In genomic region chr22:41516462-41516861, GRCh38 we compare ENCODE assay signal across 21 cellular contexts. TPM values are rescaled to one million over a fixed set of nuclear protein-coding genes. Genes with fewer than 3 reads are reported as not detected.
DNase-seq lines count a peak whose midpoint lies in the region; ATAC-seq, FAIRE-seq and TF ChIP-seq lines count a peak whose summit lies in the region.
"Had no signal": no experiment of that assay in that cellular context is flagged by ENCODE, and none has a peak within 500 bp of the region (broad histone marks: within the 10 kb centered on the region; RNA-seq: fewer than 3 reads in every experiment).

No MANE protein-coding gene starts in this region.

- peak; percentile 44 for ATAC-seq in HepG2
- ATAC-seq in right lobe of liver, result no peak
- ATAC-seq in central memory CD8-positive, alpha-beta T cell (replicated peaks; ENCODE audit: extremely low read depth, poor library complexity, severe bottlenecking), result no peak
- ATAC-seq in gastrocnemius medialis, result no peak

- TF ChIP-seq POLR2A in HepG2 (IDR thresholded peaks at IDR 0.05; ENCODE audit: insufficient read depth in 1 of 2, low read depth in 2 of 2, low read length in 2 of 2) (no peak), right lobe of liver (IDR thresholded peaks at IDR 0.05) (no peak), gastrocnemius medialis (IDR thresholded peaks at IDR 0.05) (no peak)

- H4K20me1 ChIP-seq in HepG2 (ENCODE audit: insufficient read depth, low read length), result no peaks in the 10 kb centered on the region

- CTCF ChIA-PET in HepG2 (lab: Yijun Ruan, JAX; ENCODE audit: low intra/inter-chr PET ratio, low total read pairs), result interaction anchor here (3.5 kb wide), 1 partner anchor 113 kb away, joined by 37 read pairs; no protein-coding TSS in a partner anchor
- CTCF ChIA-PET in Calu3 (lab: Charles Lee), result interaction anchor here (1.2 to 2.0 kb wide), 3 partner anchors 71 to 594 kb away, joined by 3 to 34 read pairs (median 5); no protein-coding TSS in a partner anchor

- H3K4me3 ChIP-seq in HepG2 (replicated peaks in 1 of 3; ENCODE audit: insufficient read depth in 1 of 3, low read depth in 2 of 3, low read length in 3 of 3) (no peak overlapping the region), right lobe of liver (no peak overlapping the region), gastrocnemius medialis (no peak overlapping the region)
- H3K4me3 ChIP-seq: Peyer's patch, SK-N-MC had no signal

- H3K36me3 Mint-ChIP-seq in central memory CD8-positive, alpha-beta T cell (ENCODE audit: insufficient read depth), result peaks cover 20% of the 10 kb centered on the region
- H3K36me3 Mint-ChIP-seq in Calu3 (ENCODE audit: insufficient read depth, unreplicated experiment), result peaks cover 57% of the 10 kb centered on the region

- H2AFZ ChIP-seq in HepG2 (ENCODE audit: low read length), result no peak overlapping the region

- H3K36me3 ChIP-seq in HepG2 (replicated peaks in 1 of 2; ENCODE audit: control insufficient read depth in 1 of 2, insufficient read depth in 2 of 2, low read length in 2 of 2) (peaks cover 10 to 61% of the 10 kb centered on the region in 2 experiments; a peak in 3 of 5 replicates), right lobe of liver (peaks cover 0 to 36% (median 15%) of the 10 kb centered on the region in 4 donors), gastrocnemius medialis (peaks cover 0 to 66% of the 10 kb centered on the region in 2 donors)

- H3K27ac Mint-ChIP-seq in central memory CD8-positive, alpha-beta T cell (ENCODE audit: low read depth), result peak overlapping the region; percentile 67
- H3K27ac Mint-ChIP-seq in Calu3 (ENCODE audit: unreplicated experiment), result no peak overlapping the region

- H3K4me2 ChIP-seq in HepG2 (ENCODE audit: low read depth, low read length), result no peak overlapping the region

- POLR2A ChIA-PET in HepG2 (lab: Yijun Ruan, JAX), result interaction anchor here (0.6 kb wide), 1 partner anchor 40 kb away, joined by 3 read pairs; no protein-coding TSS in a partner anchor

- H3K27me3 ChIP-seq in HepG2 (ENCODE audit: control insufficient read depth in 1 of 2, insufficient read depth in 2 of 2, low read length in 2 of 2), result no peaks in the 10 kb centered on the region
- H3K27me3 ChIP-seq in right lobe of liver, result no peaks in the 10 kb centered on the region
- H3K27me3 ChIP-seq in gastrocnemius medialis, result no peaks in the 10 kb centered on the region
- H3K27me3 ChIP-seq: Peyer's patch had no signal

- TF ChIP-seq CTCF in HepG2 (CRISPR knock-in tag; IDR thresholded peaks at IDR 0.05) (no peak), right lobe of liver (IDR thresholded peaks at IDR 0.05) (no peak), gastrocnemius medialis (IDR thresholded peaks at IDR 0.05 in 4 of 5, conservative IDR thresholded peaks at IDR 0.05 in 1 of 5) (peak in 4 of 5 experiments; percentile 8 to 14 (median 12)), Calu3 (IDR thresholded peaks at IDR 0.05; ENCODE audit: unreplicated experiment) (no peak)

- BruUV-seq in HepG2 (replicated peaks; lab: Mats Ljungman, UMichigan), result no TSS peak
- BruUV-seq in Calu3 (replicated peaks; lab: Mats Ljungman, UMichigan), result no TSS peak

- H3K27ac ChIP-seq in HepG2 (ENCODE audit: extremely low read length, insufficient read depth, low read length) (no peak overlapping the region), right lobe of liver (no peak overlapping the region), gastrocnemius medialis (peak overlapping the region; percentile 96 to 98 (median 96))
- H3K27ac ChIP-seq: Peyer's patch, SK-N-MC had no signal

- WGBS in HepG2 (ENCODE audit: low lambda C conversion rate), result 97% methylated on average over 6 of the region's 8 CpGs
- WGBS in right lobe of liver (ENCODE audit: insufficient coverage, low coverage, low lambda C conversion rate, missing lambda C conversion rate), result 92% methylated on average over 4 of the region's 8 CpGs

- no peaks in the 10 kb centered on the region for H3K9me3 Mint-ChIP-seq in central memory CD8-positive, alpha-beta T cell
- no peaks in the 10 kb centered on the region for H3K9me3 Mint-ChIP-seq in Calu3 (ENCODE audit: low read depth, unreplicated experiment)
- H3K9me3 Mint-ChIP-seq: CD14-positive monocyte, H9 had no signal

- TF ChIP-seq EP300 in HepG2 (IDR thresholded peaks at IDR 0.05; ENCODE audit: low read depth in 2 of 2, low read length in 2 of 2) (no peak), HepG2 (CRISPR knock-in tag; IDR thresholded peaks at IDR 0.05; ENCODE audit: borderline replicate concordance) (no peak)

- H3K4me1 Mint-ChIP-seq in central memory CD8-positive, alpha-beta T cell, result no peaks in the 10 kb centered on the region
- peaks cover 24% of the 10 kb centered on the region for H3K4me1 Mint-ChIP-seq in Calu3 (ENCODE audit: low read depth, unreplicated experiment)
- H3K4me1 Mint-ChIP-seq: CD14-positive monocyte had no signal

- H3K9me3 ChIP-seq in HepG2 (ENCODE audit: low read length), result no peaks in the 10 kb centered on the region
- no peaks in the 10 kb centered on the region for H3K9me3 ChIP-seq in right lobe of liver
- no peaks in the 10 kb centered on the region for H3K9me3 ChIP-seq in gastrocnemius medialis
- H3K9me3 ChIP-seq: Peyer's patch had no signal

- TF ChIP-seq RAD21 in HepG2 (CRISPR knock-in tag; IDR thresholded peaks at IDR 0.05), result no peak

- in situ Hi-C loops in HepG2 (cut with HindIII; ENCODE audit: extremely low pct_ligation_motif_present, low pct_unique_long_range_greater_than_20kb), result loop anchor here (5.0 kb wide), 1 partner anchor 114 kb away; no protein-coding TSS in a partner anchor
- in situ Hi-C loops in gastrocnemius medialis (cut with MboI; ENCODE audit: low sequenced_read_pairs in 4 of 4), result loop anchor here in 3 of 4 donors (5.0 kb wide), 1 partner anchor 114 kb away; no protein-coding TSS in a partner anchor

- intact Hi-C loops in HepG2 (cut with micrococcal nuclease; ENCODE audit: unreplicated experiment), result loop anchor here (2.0 kb wide), 1 partner anchor 114 kb away; no protein-coding TSS in a partner anchor
- intact Hi-C loops in right lobe of liver (cut with DNase I), result loop anchor here (5.0 to 10.0 kb wide), 3 partner anchors 52 to 109 kb away; partner anchors contain the start of genes ACO2 (in 1 of the 2) and PHF5A (in 1 of the 2)
- intact Hi-C loops in gastrocnemius medialis (cut with DNase I; ENCODE audit: low total_unique reads), result loop anchor here (2.0 kb wide), 1 partner anchor 72 kb away; no protein-coding TSS in a partner anchor
- intact Hi-C loops in Calu3 (cut with micrococcal nuclease; ENCODE audit: unreplicated experiment), result no loop called here

- no peak overlapping the region for H3K4me3 Mint-ChIP-seq in central memory CD8-positive, alpha-beta T cell
- H3K4me3 Mint-ChIP-seq in Calu3 (ENCODE audit: low read depth, unreplicated experiment), result no peak overlapping the region
- H3K4me3 Mint-ChIP-seq: CD14-positive monocyte, H9 had no signal

- H3K4me1 ChIP-seq in HepG2 (ENCODE audit: insufficient read depth, low read length), result peaks cover 10% of the 10 kb centered on the region
- peaks cover 0 to 20% (median 7%) of the 10 kb centered on the region in 4 donors for H3K4me1 ChIP-seq in right lobe of liver
- H3K4me1 ChIP-seq in gastrocnemius medialis, result peaks cover 51 to 58% of the 10 kb centered on the region in 2 donors

- DNase-seq in HepG2 (ENCODE audit: low spot score), result no peak
- no peak for DNase-seq in right lobe of liver
- no peak for DNase-seq in central memory CD8-positive, alpha-beta T cell (ENCODE audit: low spot score in 2 of 2)
- no peak for DNase-seq in gastrocnemius medialis
- DNase-seq in cerebellar nuclear complex (lab: John Stamatoyannopoulos, UW), result no peak
- DNase-seq in NCI-H69 (lab: John Stamatoyannopoulos, UW), result no peak
- DNase-seq in Calu3, result no peak
- no peak for DNase-seq in activated CD8-positive, alpha-beta memory T cell treated with anti-CD3 and anti-CD28 coated beads for 24 hours
- DNase-seq: ACHN, AML-193, H9, KG1, NCI-H1048, NCI-H146, NCI-H2081, NCI-H510A treated with DMSO at 0.1 percent for 48 hours, Peyer's patch, Right ventricle myocardium superior had no signal

- no peak for FAIRE-seq in HepG2 (lab: Jason Lieb, UNC)
- FAIRE-seq: GM19239 had no signal

- H3K9ac ChIP-seq in HepG2 (ENCODE audit: insufficient read depth, low read depth, low read length), result no peak overlapping the region

- H3K79me2 ChIP-seq in HepG2 (ENCODE audit: insufficient read depth, low read length), result no peaks in the 10 kb centered on the region

- H3K27me3 Mint-ChIP-seq in central memory CD8-positive, alpha-beta T cell, result no peaks in the 10 kb centered on the region
- H3K27me3 Mint-ChIP-seq in Calu3 (ENCODE audit: unreplicated experiment), result no peaks in the 10 kb centered on the region

RNA-seq across cellular contexts. Expression of gene POLR3H, which starts 27.8 kb away (rescaled TPM):
- 28.6 and 30.3 TPM in 2 replicates for total RNA-seq in HepG2 (2016; rRNA removed; fragmentation: Illumina TruSeq; extraction: Trizol)
- total RNA-seq in HepG2 (2016; cell fraction: cytosol; rRNA removed; fragmentation: Illumina TruSeq; extraction: Trizol; ENCODE audit: low read depth), result 13.1 and 13.9 TPM in 2 replicates
- 27.8 and 29.2 TPM in 2 replicates for total RNA-seq in HepG2 (2016; cell fraction: insoluble cytoplasmic fraction; rRNA removed; fragmentation: Illumina TruSeq; extraction: Trizol)
- 33.4 and 34.4 TPM in 2 replicates for total RNA-seq in HepG2 (2016; cell fraction: membrane; rRNA removed; fragmentation: Illumina TruSeq; extraction: Trizol)
- total RNA-seq in HepG2 (2016; cell fraction: nucleus; rRNA removed; fragmentation: Illumina TruSeq; extraction: Trizol), result 20.8 and 24.8 TPM in 2 replicates
- polyA plus RNA-seq in HepG2 (2011; rRNA removed), result 10.3 and 11.2 TPM in 2 replicates
- 8.4 and 9.9 TPM in 2 replicates for polyA plus RNA-seq in HepG2 (2011; cell fraction: cytosol; rRNA removed)
- polyA plus RNA-seq in HepG2 (2011; cell fraction: nucleus; rRNA removed), result 10.0 and 10.5 TPM in 2 replicates
- 8.6 and 11.1 TPM in 2 replicates for polyA plus RNA-seq in HepG2 (2012)
- 40.9 and 52.2 TPM in 2 replicates for polyA plus RNA-seq in HepG2 (2016; cell fraction: cytosol; fragmentation: Illumina TruSeq; extraction: Trizol; ENCODE audit: low read depth)
- 37.9 and 45.4 TPM in 2 replicates for polyA plus RNA-seq in HepG2 (2016; cell fraction: insoluble cytoplasmic fraction; fragmentation: Illumina TruSeq; extraction: Trizol; ENCODE audit: low read depth)
- polyA plus RNA-seq in HepG2 (2016; cell fraction: membrane; fragmentation: Illumina TruSeq; extraction: Trizol; ENCODE audit: low read depth), result 50.3 and 61.8 TPM in 2 replicates
- polyA plus RNA-seq in HepG2 (2016; cell fraction: nucleus; fragmentation: Illumina TruSeq; extraction: Trizol; ENCODE audit: insufficient read depth, low read depth), result 38.0 and 40.7 TPM in 2 replicates
- 18.2 and 44.3 TPM in 2 replicates for polyA minus RNA-seq in HepG2 (2011; rRNA and poly(A)+ RNA removed; ENCODE audit: low replicate concordance)
- 3.3 and 3.9 TPM in 2 replicates for polyA minus RNA-seq in HepG2 (2011; cell fraction: cytosol; rRNA and poly(A)+ RNA removed)
- 16.3 and 17.3 TPM in 2 replicates for polyA minus RNA-seq in HepG2 (2011; cell fraction: nucleus; rRNA and poly(A)+ RNA removed)
- 10 to 100 TPM in 5 of 6 experiments, 1 to 10 TPM in 1; 9.5 to 23.0 (median 18.0) TPM for total RNA-seq in right lobe of liver
- total RNA-seq in gastrocnemius medialis, result 10 to 100 TPM in 1 of 4 donors, 1 to 10 TPM in 3; 5.7 to 11.0 (median 6.9) TPM
- total RNA-seq in Calu3 (2022), result 49.7 and 53.8 TPM in 2 replicates

RNA-seq across cellular contexts. Expression of gene CSDC2, which starts 44.3 kb away (rescaled TPM):
- total RNA-seq in HepG2 (2016; rRNA removed; fragmentation: Illumina TruSeq; extraction: Trizol), result 0.11 and 0.17 TPM in 2 replicates
- total RNA-seq in HepG2 (2016; cell fraction: cytosol; rRNA removed; fragmentation: Illumina TruSeq; extraction: Trizol; ENCODE audit: low read depth), result 0.18 TPM in 1 of 2 replicates, not detected in the other
- total RNA-seq in HepG2 (2016; cell fraction: insoluble cytoplasmic fraction; rRNA removed; fragmentation: Illumina TruSeq; extraction: Trizol), result 0.12 and 0.28 TPM in 2 replicates
- 0.07 and 0.09 TPM in 2 replicates for total RNA-seq in HepG2 (2016; cell fraction: membrane; rRNA removed; fragmentation: Illumina TruSeq; extraction: Trizol)
- not detected in 2 replicates for total RNA-seq in HepG2 (2016; cell fraction: nucleus; rRNA removed; fragmentation: Illumina TruSeq; extraction: Trizol)
- polyA plus RNA-seq in HepG2 (2011; rRNA removed), result 0.26 and 0.47 TPM in 2 replicates
- 0.24 and 0.38 TPM in 2 replicates for polyA plus RNA-seq in HepG2 (2011; cell fraction: cytosol; rRNA removed)
- 0.96 and 1.1 TPM in 2 replicates for polyA plus RNA-seq in HepG2 (2011; cell fraction: nucleus; rRNA removed)
- polyA plus RNA-seq in HepG2 (2012), result 0.16 and 0.33 TPM in 2 replicates
- 0.03 and 0.05 TPM in 2 replicates for polyA plus RNA-seq in HepG2 (2016; cell fraction: cytosol; fragmentation: Illumina TruSeq; extraction: Trizol; ENCODE audit: low read depth)
- 0.41 TPM in 1 of 2 replicates, not detected in the other for polyA plus RNA-seq in HepG2 (2016; cell fraction: insoluble cytoplasmic fraction; fragmentation: Illumina TruSeq; extraction: Trizol; ENCODE audit: low read depth)
- polyA plus RNA-seq in HepG2 (2016; cell fraction: membrane; fragmentation: Illumina TruSeq; extraction: Trizol; ENCODE audit: low read depth), result 0.08 and 0.15 TPM in 2 replicates
- 0.22 and 0.27 TPM in 2 replicates for polyA plus RNA-seq in HepG2 (2016; cell fraction: nucleus; fragmentation: Illumina TruSeq; extraction: Trizol; ENCODE audit: insufficient read depth, low read depth)
- polyA minus RNA-seq in HepG2 (2011; rRNA and poly(A)+ RNA removed; ENCODE audit: low replicate concordance), result 0.40 and 0.82 TPM in 2 replicates
- polyA minus RNA-seq in HepG2 (2011; cell fraction: cytosol; rRNA and poly(A)+ RNA removed), result 0.26 and 0.40 TPM in 2 replicates
- polyA minus RNA-seq in HepG2 (2011; cell fraction: nucleus; rRNA and poly(A)+ RNA removed), result 0.12 and 0.13 TPM in 2 replicates
- total RNA-seq in right lobe of liver, result 1 to 10 TPM in 1 of 6 experiments, under 1 TPM in 4, not detected in 1; 0.31 to 3.8 (median 0.37) TPM
- total RNA-seq in gastrocnemius medialis, result 1 to 10 TPM in 1 of 4 donors, under 1 TPM in 3; 0.41 to 3.9 (median 0.89) TPM
- not detected in 2 replicates for total RNA-seq in Calu3 (2022)
- polyA plus RNA-seq: CD14-positive monocyte had no signal

RNA-seq across cellular contexts. Expression of gene ACO2, which starts 47.5 kb away (rescaled TPM):
- total RNA-seq in HepG2 (2016; rRNA removed; fragmentation: Illumina TruSeq; extraction: Trizol) (39.3 and 45.6 TPM in 2 replicates), right lobe of liver (100 to 1,000 TPM in 2 of 6 experiments, 10 to 100 TPM in 4; 62.6 to 135 (median 66.8) TPM), gastrocnemius medialis (100 to 1,000 TPM; 361 to 763 (median 473) TPM), Calu3 (2022) (94.0 and 94.5 TPM in 2 replicates)
- total RNA-seq in HepG2 (2016; cell fraction: cytosol; rRNA removed; fragmentation: Illumina TruSeq; extraction: Trizol; ENCODE audit: low read depth), result 34.7 and 46.3 TPM in 2 replicates
- total RNA-seq in HepG2 (2016; cell fraction: insoluble cytoplasmic fraction; rRNA removed; fragmentation: Illumina TruSeq; extraction: Trizol), result 35.3 and 49.1 TPM in 2 replicates
- 68.4 and 83.2 TPM in 2 replicates for total RNA-seq in HepG2 (2016; cell fraction: membrane; rRNA removed; fragmentation: Illumina TruSeq; extraction: Trizol)
- 37.1 and 37.3 TPM in 2 replicates for total RNA-seq in HepG2 (2016; cell fraction: nucleus; rRNA removed; fragmentation: Illumina TruSeq; extraction: Trizol)
- polyA plus RNA-seq in HepG2 (2011; rRNA removed), result 19.2 and 19.4 TPM in 2 replicates
- polyA plus RNA-seq in HepG2 (2011; cell fraction: cytosol; rRNA removed), result 34.8 and 36.5 TPM in 2 replicates
- polyA plus RNA-seq in HepG2 (2011; cell fraction: nucleus; rRNA removed), result 61.6 and 75.9 TPM in 2 replicates
- 57.9 and 62.9 TPM in 2 replicates for polyA plus RNA-seq in HepG2 (2012)
- polyA plus RNA-seq in HepG2 (2016; cell fraction: cytosol; fragmentation: Illumina TruSeq; extraction: Trizol; ENCODE audit: low read depth), result 61.5 and 78.5 TPM in 2 replicates
- polyA plus RNA-seq in HepG2 (2016; cell fraction: insoluble cytoplasmic fraction; fragmentation: Illumina TruSeq; extraction: Trizol; ENCODE audit: low read depth), result 39.9 and 50.2 TPM in 2 replicates
- polyA plus RNA-seq in HepG2 (2016; cell fraction: membrane; fragmentation: Illumina TruSeq; extraction: Trizol; ENCODE audit: low read depth), result 77.9 and 110 TPM in 2 replicates
- polyA plus RNA-seq in HepG2 (2016; cell fraction: nucleus; fragmentation: Illumina TruSeq; extraction: Trizol; ENCODE audit: insufficient read depth, low read depth), result 51.9 and 54.4 TPM in 2 replicates
- polyA minus RNA-seq in HepG2 (2011; rRNA and poly(A)+ RNA removed; ENCODE audit: low replicate concordance), result 18.9 and 35.9 TPM in 2 replicates
- polyA minus RNA-seq in HepG2 (2011; cell fraction: cytosol; rRNA and poly(A)+ RNA removed), result 31.6 and 35.4 TPM in 2 replicates
- polyA minus RNA-seq in HepG2 (2011; cell fraction: nucleus; rRNA and poly(A)+ RNA removed), result 29.2 and 32.8 TPM in 2 replicates

RNA-seq across cellular contexts. Expression of gene PHF5A, which starts 48.0 kb away (rescaled TPM):
- 105 and 154 TPM in 2 replicates for total RNA-seq in HepG2 (2016; rRNA removed; fragmentation: Illumina TruSeq; extraction: Trizol)
- 34.8 TPM in 2 replicates for total RNA-seq in HepG2 (2016; cell fraction: cytosol; rRNA removed; fragmentation: Illumina TruSeq; extraction: Trizol; ENCODE audit: low read depth)
- total RNA-seq in HepG2 (2016; cell fraction: insoluble cytoplasmic fraction; rRNA removed; fragmentation: Illumina TruSeq; extraction: Trizol), result 107 and 165 TPM in 2 replicates
- total RNA-seq in HepG2 (2016; cell fraction: membrane; rRNA removed; fragmentation: Illumina TruSeq; extraction: Trizol), result 55.9 and 58.9 TPM in 2 replicates
- 38.4 and 43.4 TPM in 2 replicates for total RNA-seq in HepG2 (2016; cell fraction: nucleus; rRNA removed; fragmentation: Illumina TruSeq; extraction: Trizol)
- 50.7 and 56.6 TPM in 2 replicates for polyA plus RNA-seq in HepG2 (2011; rRNA removed)
- polyA plus RNA-seq in HepG2 (2011; cell fraction: cytosol; rRNA removed), result 43.0 and 50.6 TPM in 2 replicates
- polyA plus RNA-seq in HepG2 (2011; cell fraction: nucleus; rRNA removed), result 14.8 and 17.9 TPM in 2 replicates
- 42.0 and 46.3 TPM in 2 replicates for polyA plus RNA-seq in HepG2 (2012)
- polyA plus RNA-seq in HepG2 (2016; cell fraction: cytosol; fragmentation: Illumina TruSeq; extraction: Trizol; ENCODE audit: low read depth), result 22.7 and 24.1 TPM in 2 replicates
- 141 and 153 TPM in 2 replicates for polyA plus RNA-seq in HepG2 (2016; cell fraction: insoluble cytoplasmic fraction; fragmentation: Illumina TruSeq; extraction: Trizol; ENCODE audit: low read depth)
- 38.6 and 42.2 TPM in 2 replicates for polyA plus RNA-seq in HepG2 (2016; cell fraction: membrane; fragmentation: Illumina TruSeq; extraction: Trizol; ENCODE audit: low read depth)
- 44.4 and 50.2 TPM in 2 replicates for polyA plus RNA-seq in HepG2 (2016; cell fraction: nucleus; fragmentation: Illumina TruSeq; extraction: Trizol; ENCODE audit: insufficient read depth, low read depth)
- 22.2 and 41.1 TPM in 2 replicates for polyA minus RNA-seq in HepG2 (2011; rRNA and poly(A)+ RNA removed; ENCODE audit: low replicate concordance)
- polyA minus RNA-seq in HepG2 (2011; cell fraction: cytosol; rRNA and poly(A)+ RNA removed), result 11.8 and 12.4 TPM in 2 replicates
- 14.3 and 15.1 TPM in 2 replicates for polyA minus RNA-seq in HepG2 (2011; cell fraction: nucleus; rRNA and poly(A)+ RNA removed)
- total RNA-seq in right lobe of liver, result 10 to 100 TPM; 12.1 to 20.7 (median 14.5) TPM
- total RNA-seq in gastrocnemius medialis, result 10 to 100 TPM; 33.8 to 43.5 (median 38.9) TPM
- total RNA-seq in Calu3 (2022), result 53.3 and 68.5 TPM in 2 replicates

Comparison
In these comparisons a context has a peak if more than half of its experiments do, and no peak if none do; other contexts are left out.
1. H3K27ac ChIP-seq: peak in gastrocnemius medialis (4 of 4); none in HepG2 (single experiment) and right lobe of liver (0 of 3).
2. CTCF ChIP-seq: peak in gastrocnemius medialis (4 of 5); none in HepG2 (single experiment), right lobe of liver (0 of 4) and Calu3 (single experiment).